ENCODE assay signal across 9 cellular contexts in genomic region chr1:212822956-212823355, GRCh38. TPM values are rescaled to one million over a fixed set of nuclear protein-coding genes. Genes with fewer than 3 reads are reported as not detected.
"Had no signal": no experiment of that assay in that cellular context is flagged by ENCODE, and none has a peak within 500 bp of the region (broad histone marks: within the 10 kb centered on the region; RNA-seq: fewer than 3 reads in every experiment).

No MANE protein-coding gene starts in this region.

- FAIRE-seq: HTR-8/SVneo, K562 had no signal

- DNase-seq: IMR-90, KBM-7, KG1 had no signal

- H3K4me3 ChIP-seq: K562 had no signal

- H3K4me2 ChIP-seq: KMS-11 had no signal

- H3K27ac ChIP-seq: HL-60, KMS-11 had no signal

- H3K9ac ChIP-seq: KMS-11 had no signal

- ATAC-seq: K562 had no signal

RNA-seq across cellular contexts. Expression of gene SPATA45, which starts 24.5 kb away (rescaled TPM):
- total RNA-seq: HT-29, HT1080, IMR-90, K562 had no signal
- polyA plus RNA-seq: IMR-90 had no signal
